In the genomic region with DNA sequence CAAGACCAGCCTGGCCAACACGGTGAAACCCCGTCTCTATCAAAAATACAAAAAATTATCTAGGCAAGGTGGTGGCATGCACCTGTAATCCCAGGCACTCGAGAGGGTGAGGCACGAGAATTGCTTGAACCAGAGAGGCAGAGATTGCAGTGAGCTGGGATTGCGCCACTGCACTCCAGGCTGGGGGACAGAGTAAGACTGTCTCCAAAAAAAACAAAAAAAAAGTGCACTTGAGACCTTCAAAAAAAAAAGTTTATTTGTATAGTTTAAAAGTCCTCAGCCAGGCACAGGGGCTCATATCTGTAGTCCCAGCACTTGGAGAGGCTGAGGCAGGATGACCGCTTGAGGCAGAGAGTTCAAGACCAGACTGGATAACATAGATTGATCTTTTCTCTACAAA, we compare ENCODE assay signal across 1 cellular context.
TF ChIP-seq lines count a peak whose summit lies in the region.

No MANE protein-coding gene starts in this region.

TF ChIP-seq in HepG2, 621 proteins besides CTCF, POLR2A, EP300 and RAD21:
- TF ChIP-seq ZFP41 (CRISPR knock-in tag; IDR thresholded peaks at IDR 0.05; ENCODE audit: borderline replicate concordance) (no peak), CEBPB (IDR thresholded peaks at IDR 0.05; ENCODE audit: borderline replicate concordance, low read depth, low read length) (peak; percentile 51; the same call in 1 of the 2 replicates), CEBPG (CRISPR knock-in tag; IDR thresholded peaks at IDR 0.05) (peak; percentile 64), ZNF768 (CRISPR knock-in tag; IDR thresholded peaks at IDR 0.05) (peak; percentile 71), KLF11 (CRISPR knock-in tag; IDR thresholded peaks at IDR 0.05) (no peak), ZNF362 (CRISPR knock-in tag; IDR thresholded peaks at IDR 0.05; ENCODE audit: borderline replicate concordance) (peak; percentile 74; the same call in 1 of the 2 replicates)
- TF ChIP-seq, protein P1, sequence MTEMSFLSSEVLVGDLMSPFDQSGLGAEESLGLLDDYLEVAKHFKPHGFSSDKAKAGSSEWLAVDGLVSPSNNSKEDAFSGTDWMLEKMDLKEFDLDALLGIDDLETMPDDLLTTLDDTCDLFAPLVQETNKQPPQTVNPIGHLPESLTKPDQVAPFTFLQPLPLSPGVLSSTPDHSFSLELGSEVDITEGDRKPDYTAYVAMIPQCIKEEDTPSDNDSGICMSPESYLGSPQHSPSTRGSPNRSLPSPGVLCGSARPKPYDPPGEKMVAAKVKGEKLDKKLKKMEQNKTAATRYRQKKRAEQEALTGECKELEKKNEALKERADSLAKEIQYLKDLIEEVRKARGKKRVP (CRISPR knock-in tag; IDR thresholded peaks at IDR 0.05): no peak
TF ChIP-seq in HepG2: peak in this region for 4.
